8 cellular contexts compared by ENCODE assay signal in genomic region chr9:34458013-34458966, GRCh38. TPM values are rescaled to one million over a fixed set of nuclear protein-coding genes. Genes with fewer than 3 reads are reported as not detected.
DNase-seq lines count a peak whose midpoint lies in the region; ATAC-seq and TF ChIP-seq lines count a peak whose summit lies in the region.

DNAI1 (plus strand) TSS chr9:34458805; CDS start chr9:34459006, 201 bp downstream.
FAM219A (minus strand) TSS chr9:34458570; CDS start chr9:34458263, 307 bp downstream.

- H3K9me3 ChIP-seq in T-helper 17 cell (ENCODE audit: control insufficient read depth, low read length, poor library complexity, severe bottlenecking) (no peaks in the 10 kb centered on the region), left ventricle myocardium inferior (replicated peaks) (no peaks in the 10 kb centered on the region)

- H3K27ac ChIP-seq in angular gyrus (ENCODE audit: low read depth, low read length) (peak within 1 kb of the TSS; percentile 73), left ventricle myocardium inferior (replicated peaks) (peak within 1 kb of the TSS; percentile 91)

- H3K27me3 ChIP-seq in left ventricle myocardium inferior (ENCODE audit: low read depth), result no peaks in the 10 kb centered on the region

- H3K4me3 Mint-ChIP-seq in T-helper 17 cell (peak within 1 kb of the TSS; percentile 95), progenitor cell of endocrine pancreas (ENCODE audit: low read depth) (peak within 1 kb of the TSS; percentile 89)

- TF ChIP-seq CTCF in left ventricle myocardium inferior (IDR thresholded peaks at IDR 0.05; ENCODE audit: borderline replicate concordance) (no peak), progenitor cell of endocrine pancreas (IDR thresholded peaks at IDR 0.05; ENCODE audit: unreplicated experiment) (no peak)

- no peaks in the 10 kb centered on the region for H3K36me3 ChIP-seq in left ventricle myocardium inferior

- peaks cover 2% of the 10 kb centered on the region for H3K36me3 Mint-ChIP-seq in T-helper 17 cell (ENCODE audit: low read depth)
- H3K36me3 Mint-ChIP-seq in progenitor cell of endocrine pancreas (ENCODE audit: insufficient read depth), result no peaks in the 10 kb centered on the region

- intact Hi-C loops in left ventricle myocardium inferior (cut with micrococcal nuclease), result no loop called here

- H3K9me3 Mint-ChIP-seq in progenitor cell of endocrine pancreas (ENCODE audit: low read depth), result no peaks in the 10 kb centered on the region

- ATAC-seq in GM18499 (IDR thresholded peaks at IDR 0.05; ENCODE audit: insufficient read depth, unreplicated experiment) (peak; percentile 86), HG02938 (IDR thresholded peaks at IDR 0.05; ENCODE audit: unreplicated experiment) (peak; percentile 93), T-helper 17 cell (peak; percentile 97)

- peak within 1 kb of the TSS; percentile 98 for H3K4me3 ChIP-seq in left ventricle myocardium inferior

- peak; percentile 96 for DNase-seq in NCI-H1694 treated with DMSO at 0.1 percent for 48 hours (lab: John Stamatoyannopoulos, UW)
- peak; percentile 99 for DNase-seq in T-helper 17 cell
- DNase-seq in left ventricle myocardium inferior, result peak; percentile 98
- peak; percentile 99 for DNase-seq in progenitor cell of endocrine pancreas (ENCODE audit: low spot score, unreplicated experiment)
- DNase-seq in ureter (ENCODE audit: low spot score), result peak; percentile 99

- H3K27ac Mint-ChIP-seq in T-helper 17 cell, result peak within 1 kb of the TSS; percentile 47
- H3K27ac Mint-ChIP-seq in progenitor cell of endocrine pancreas, result peak within 1 kb of the TSS; percentile 97

- H3K27me3 Mint-ChIP-seq in T-helper 17 cell (peaks cover 28% of the 10 kb centered on the region), progenitor cell of endocrine pancreas (peaks cover 16% of the 10 kb centered on the region)

- H3K4me1 ChIP-seq in left ventricle myocardium inferior, result peaks cover 51% of the 10 kb centered on the region

- H3K4me1 Mint-ChIP-seq in T-helper 17 cell, result peaks cover 41% of the 10 kb centered on the region
- peaks cover 27% of the 10 kb centered on the region for H3K4me1 Mint-ChIP-seq in progenitor cell of endocrine pancreas (ENCODE audit: low read depth)

RNA-seq across cellular contexts. Expression of gene DNAI1, which starts in this region (rescaled TPM):
- total RNA-seq in T-helper 17 cell (not detected), left ventricle myocardium inferior (not detected), progenitor cell of endocrine pancreas (1.2 and 3.5 TPM in 2 replicates), ureter (not detected)

RNA-seq across cellular contexts. Expression of gene FAM219A, which starts in this region (rescaled TPM):
- 10 to 100 TPM; 12.3 to 13.4 TPM for total RNA-seq in T-helper 17 cell
- total RNA-seq in left ventricle myocardium inferior, result 22.9 TPM
- 17.5 and 19.2 TPM in 2 replicates for total RNA-seq in progenitor cell of endocrine pancreas
- 22.3 TPM for total RNA-seq in ureter

Comparison
In these comparisons a context has a peak if more than half of its experiments do, and no peak if none do; other contexts are left out.
1. Peak in every context shown above with its lines: DNase-seq, ATAC-seq, H3K4me3 ChIP-seq and H3K27ac ChIP-seq.